ENCODE assay signal across 31 cellular contexts in genomic region chr9:118594428-118594827, GRCh38.
"Had no signal": no experiment of that assay in that cellular context is flagged by ENCODE, and none has a peak within 500 bp of the region (broad histone marks: within the 10 kb centered on the region; RNA-seq: fewer than 3 reads in every experiment).

No MANE protein-coding gene starts in this region.

- H3K9me3 ChIP-seq: adrenal gland, body of pancreas, breast epithelium had no signal

- H3K36me3 ChIP-seq: adrenal gland, brain microvascular endothelial cell, breast epithelium had no signal

- H3K4me1 ChIP-seq: adrenal gland, body of pancreas, breast epithelium had no signal

- DNase-seq: activated B cell treated with CpG ODN at 0.5 μM for 24 hours; activated CD4-positive, alpha-beta memory T cell treated with anti-CD3 and anti-CD28 coated beads for 36 hours; activated CD4-positive, alpha-beta T cell treated with anti-CD3 and anti-CD28 coated beads for 4 hours; activated CD4-positive, alpha-beta T cell treated with anti-CD3 and anti-CD28 coated beads, Interleukin-2, amount 10 ng/mL, durations not matched to agents 24 days and 14 days; activated CD4-positive, alpha-beta T cell treated with anti-CD3 and anti-CD28 coated beads, Interleukin-2, amount 50 U/mL, for 1 hour; activated CD4-positive, alpha-beta T cell treated with anti-CD3 and anti-CD28 coated beads, Interleukin-2, amount 50 U/mL, for 4 hours; activated CD4-positive, CD25-positive, alpha-beta regulatory T cell treated with anti-CD3 and anti-CD28 coated beads, Interleukin-2, amount 50 U/mL, for 72 hours; activated CD8-positive, alpha-beta memory T cell treated with anti-CD3 and anti-CD28 coated beads, Interleukin-2, amount 50 U/mL, for 4 hours; activated CD8-positive, alpha-beta T cell treated with anti-CD3 and anti-CD28 coated beads for 36 hours; activated effector memory CD4-positive, alpha-beta T cell treated with anti-CD3 and anti-CD28 coated beads, Interleukin-2, amount 50 U/mL, for 16 hours; activated gamma-delta T cell treated with Interleukin-2 at 50 U/mL for 16 hours; activated naive CD4-positive, alpha-beta T cell; activated naive CD4-positive, alpha-beta T cell treated with anti-CD3 and anti-CD28 coated beads for 36 hours; activated naive CD4-positive, alpha-beta T cell treated with anti-CD3 and anti-CD28 coated beads, Interleukin-2, amount 50 U/mL, for 16 hours; activated naive CD8-positive, alpha-beta T cell treated with anti-CD3 and anti-CD28 coated beads for 36 hours; activated T-cell treated with anti-CD3 and anti-CD28 coated beads for 4 hours; activated T-cell treated with anti-CD3 and anti-CD28 coated beads, Interleukin-2, amount 50 U/mL, for 1 hour; activated T-cell treated with anti-CD3 and anti-CD28 coated beads, Interleukin-2, amount 50 U/mL, for 4 hours; activated T-cell treated with anti-CD3 and anti-CD28 coated beads, Interleukin-2, amount 50 U/mL, for 72 hours; adrenal gland; amniotic stem cell; aorta; body of pancreas; brain microvascular endothelial cell; central memory CD4-positive, alpha-beta T cell; T-helper 2 cell; T-helper 9 cell had no signal

- H3K4me3 ChIP-seq: adrenal gland, body of pancreas, breast epithelium had no signal

- H3K27me3 ChIP-seq: adrenal gland, body of pancreas, brain microvascular endothelial cell, breast epithelium had no signal

- H3K27ac ChIP-seq: adrenal gland, body of pancreas, brain microvascular endothelial cell, breast epithelium, VCaP had no signal

- FAIRE-seq: astrocyte, TTC549 had no signal
